ENCODE assay signal across 9 cellular contexts in the genomic region with DNA sequence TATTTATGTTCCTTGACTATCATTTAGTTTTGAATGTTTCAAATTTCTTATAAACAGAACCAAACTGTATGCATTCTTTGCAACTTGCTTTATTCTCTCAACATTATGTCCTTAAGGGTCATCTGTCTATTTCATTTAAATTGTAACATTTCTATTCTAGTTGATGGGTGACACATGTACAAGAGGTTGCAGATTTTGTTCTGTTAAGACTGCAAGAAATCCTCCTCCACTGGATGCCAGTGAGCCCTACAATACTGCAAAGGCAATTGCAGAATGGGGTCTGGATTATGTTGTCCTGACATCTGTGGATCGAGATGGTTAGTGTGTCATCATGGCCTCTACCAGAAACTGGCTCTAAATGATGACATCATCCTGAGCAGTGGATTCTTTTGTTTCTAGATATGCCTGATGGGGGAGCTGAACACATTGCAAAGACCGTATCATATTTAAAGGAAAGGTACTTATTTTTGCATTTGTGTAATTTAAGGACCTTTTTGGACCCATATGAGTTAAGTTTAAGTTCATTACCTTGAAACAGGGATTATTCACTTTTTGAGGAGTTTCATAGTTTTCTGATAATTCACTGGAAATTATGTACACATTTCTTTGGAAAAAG. TPM values are rescaled to one million over a fixed set of nuclear protein-coding genes. Genes with fewer than 3 reads are reported as not detected.
DNase-seq lines count a peak whose midpoint lies in the region; ATAC-seq and TF ChIP-seq lines count a peak whose summit lies in the region.
"Had no signal": no experiment of that assay in that cellular context is flagged by ENCODE, and none has a peak within 500 bp of the region (broad histone marks: within the 10 kb centered on the region; RNA-seq: fewer than 3 reads in every experiment).

No MANE protein-coding gene starts in this region.

- H3K36me3 Mint-ChIP-seq in activated T-cell treated with anti-CD3 and anti-CD28 coated beads, Interleukin-2, amount 50 U/mL, for 4 hours (ENCODE audit: insufficient read depth) = peaks cover 20% of the 10 kb centered on the region
- H3K36me3 Mint-ChIP-seq in T-helper 17 cell (ENCODE audit: low read depth) = peaks cover 4% of the 10 kb centered on the region

- H2AFZ ChIP-seq in OCI-LY7 (ENCODE audit: low read length) = no peak overlapping the region

- peaks cover 16% of the 10 kb centered on the region; the same call in 1 of the 2 replicates for H3K79me2 ChIP-seq in OCI-LY7 (ENCODE audit: insufficient read depth, low read depth, low read length)

- no peaks in the 10 kb centered on the region for H4K20me1 ChIP-seq in OCI-LY7 (ENCODE audit: insufficient read depth, low read length)

- H3K27me3 Mint-ChIP-seq in activated T-cell treated with anti-CD3 and anti-CD28 coated beads, Interleukin-2, amount 50 U/mL, for 4 hours (ENCODE audit: low read depth) = no peaks in the 10 kb centered on the region
- no peaks in the 10 kb centered on the region for H3K27me3 Mint-ChIP-seq in T-helper 17 cell

- H3K9me2 ChIP-seq in OCI-LY7 (ENCODE audit: insufficient read depth, low read length) = no peaks in the 10 kb centered on the region

- no peak overlapping the region for H3K27ac ChIP-seq in OCI-LY7 (ENCODE audit: low read depth, low read length, poor library complexity, severe bottlenecking)
- peak overlapping the region in 31 of 59 donors; percentile 2 to 72 (median 38) for H3K27ac ChIP-seq in dorsolateral prefrontal cortex
- H3K27ac ChIP-seq in substantia nigra (ENCODE audit: low read depth, low read length, poor library complexity, severe bottlenecking) = peak overlapping the region; percentile 31
- H3K27ac ChIP-seq: thoracic aorta had no signal

- TF ChIP-seq CTCF in OCI-LY7 (conservative IDR thresholded peaks at IDR 0.05; ENCODE audit: low read length) = peak; percentile 31; the same call in 1 of the 2 replicates
- peak in 2 of 56 donors; percentile 10 to 18 for TF ChIP-seq CTCF in dorsolateral prefrontal cortex (IDR thresholded peaks at IDR 0.05 in 54 of 56, conservative IDR thresholded peaks at IDR 0.05 in 2 of 56; ENCODE audit: low read depth in 1 of 56, partially characterized antibody in 56 of 56)

- H3K4me3 Mint-ChIP-seq in activated T-cell treated with anti-CD3 and anti-CD28 coated beads, Interleukin-2, amount 50 U/mL, for 4 hours = no peak overlapping the region
- no peak overlapping the region for H3K4me3 Mint-ChIP-seq in T-helper 17 cell

- BruUV-seq in OCI-LY7 (replicated peaks; lab: Mats Ljungman, UMichigan) = no TSS peak

- no peak overlapping the region for H3K4me2 ChIP-seq in OCI-LY7 (ENCODE audit: low read length)

- H3K9me3 ChIP-seq in OCI-LY7 (ENCODE audit: low read length) (no peaks in the 10 kb centered on the region), T-helper 17 cell (ENCODE audit: control insufficient read depth, low read length, poor library complexity, severe bottlenecking) (no peaks in the 10 kb centered on the region)
- H3K9me3 ChIP-seq: thoracic aorta had no signal

- H3K27ac Mint-ChIP-seq in T-helper 17 cell = no peak overlapping the region

- no peaks in the 10 kb centered on the region for H3K9me3 Mint-ChIP-seq in activated T-cell treated with anti-CD3 and anti-CD28 coated beads, Interleukin-2, amount 50 U/mL, for 4 hours

- DNase-seq in activated T-cell treated with anti-CD3 and anti-CD28 coated beads, Interleukin-2, amount 50 U/mL, for 4 hours = no peak
- no peak for DNase-seq in activated T-cell treated with anti-CD3 and anti-CD28 coated beads, Interleukin-2, amount 50 U/mL, for 1 hour
- DNase-seq in OCI-LY7 (ENCODE audit: low spot score) (no peak), dorsolateral prefrontal cortex (no peak), substantia nigra (lab: John Stamatoyannopoulos, UW) (no peak), HuH-7 (ENCODE audit: low spot score) (no peak), T-helper 17 cell (no peak)

- POLR2A ChIA-PET in OCI-LY7 (lab: Charles Lee) = interaction anchor here (0.6 kb wide), 1 partner anchor 495 kb away, joined by 3 read pairs; no protein-coding TSS in a partner anchor

- no peak overlapping the region for H3K4me3 ChIP-seq in OCI-LY7 (ENCODE audit: low read depth, low read length, poor library complexity, severe bottlenecking)
- H3K4me3 ChIP-seq in dorsolateral prefrontal cortex = peak overlapping the region in 2 of 59 donors; percentile 2 to 12
- H3K4me3 ChIP-seq: thoracic aorta had no signal

- no peaks in the 10 kb centered on the region for H3K27me3 ChIP-seq in dorsolateral prefrontal cortex

- peak; percentile 62 to 67 for ATAC-seq in activated T-cell treated with anti-CD3 and anti-CD28 coated beads, Interleukin-2, amount 50 U/mL, for 4 hours
- no peak for ATAC-seq in HG02970 (IDR thresholded peaks at IDR 0.05; ENCODE audit: low FRiP score, unreplicated experiment)
- no peak for ATAC-seq in T-helper 17 cell

- peaks cover 25% of the 10 kb centered on the region for H3K4me1 ChIP-seq in OCI-LY7 (ENCODE audit: insufficient read depth, low read length, poor library complexity, severe bottlenecking)

- CTCF ChIA-PET in OCI-LY7 (lab: Charles Lee; ENCODE audit: unreplicated experiment) = no interaction called here

- intact Hi-C loops in OCI-LY7 (cut with micrococcal nuclease; ENCODE audit: unreplicated experiment) (loop anchor here (5.0 to 10.0 kb wide), 3 partner anchors 127 to 232 kb away; a partner anchor contains a TSS), dorsolateral prefrontal cortex (cut with DNase I) (loop anchor here (5.0 to 10.0 kb wide), 3 partner anchors 232 to 590 kb away; a partner anchor contains a TSS)

- peaks cover 82% of the 10 kb centered on the region for H3K36me3 ChIP-seq in OCI-LY7 (ENCODE audit: insufficient read depth, low read length)

- peaks cover 13% of the 10 kb centered on the region for H3K4me1 Mint-ChIP-seq in activated T-cell treated with anti-CD3 and anti-CD28 coated beads, Interleukin-2, amount 50 U/mL, for 4 hours (ENCODE audit: low read depth)
- H3K4me1 Mint-ChIP-seq in T-helper 17 cell = no peaks in the 10 kb centered on the region

RNA-seq across cellular contexts. Expression of a gene that starts 6.1 kb away (rescaled TPM):
- total RNA-seq in activated T-cell treated with anti-CD3 and anti-CD28 coated beads, Interleukin-2, amount 50 U/mL, for 4 hours = 10 to 100 TPM; 36.2 to 38.7 (median 36.5) TPM
- 12.7 and 15.1 TPM in 2 replicates for total RNA-seq in OCI-LY7 (2014; rRNA removed; shearing (Covaris generic))
- total RNA-seq in OCI-LY7 (2022) (28.3 and 28.4 TPM in 2 replicates), dorsolateral prefrontal cortex (10 to 100 TPM; 16.1 to 30.6 (median 22.3) TPM), T-helper 17 cell (10 to 100 TPM in 1 of 2 donors, 1 to 10 TPM in 1; 8.4 to 11.5 TPM)

RNA-seq across cellular contexts. Expression of a gene that starts 6.3 kb away (rescaled TPM):
- 1,000 to 10,000 TPM; 2,182 to 2,398 (median 2,351) TPM for total RNA-seq in activated T-cell treated with anti-CD3 and anti-CD28 coated beads, Interleukin-2, amount 50 U/mL, for 4 hours
- 2,571 and 3,860 TPM in 2 replicates for total RNA-seq in OCI-LY7 (2014; rRNA removed; shearing (Covaris generic))
- total RNA-seq in OCI-LY7 (2022) (1,698 and 1,735 TPM in 2 replicates), dorsolateral prefrontal cortex (100 to 1,000 TPM; 295 to 743 (median 520) TPM), T-helper 17 cell (1,000 to 10,000 TPM; 1,881 to 2,610 TPM)

RNA-seq across cellular contexts. Expression of a gene that starts 58.3 kb away (rescaled TPM):
- not detected for total RNA-seq in activated T-cell treated with anti-CD3 and anti-CD28 coated beads, Interleukin-2, amount 50 U/mL, for 4 hours
- not detected in 2 replicates for total RNA-seq in OCI-LY7 (2014; rRNA removed; shearing (Covaris generic))
- total RNA-seq in OCI-LY7 (2022) = not detected in 2 replicates
- under 1 TPM in 17 of 120 experiments, not detected in 103; 0.07 to 0.19 (median 0.09) TPM for total RNA-seq in dorsolateral prefrontal cortex
- total RNA-seq in T-helper 17 cell = under 1 TPM in 1 of 2 donors, not detected in 1; 0.05 TPM
- total RNA-seq: thoracic aorta had no signal

Comparison
In these comparisons a context has a peak if more than half of its experiments do, and no peak if none do; other contexts are left out.
1. ATAC-seq: peak in activated T-cell treated with anti-CD3 and anti-CD28 coated beads, Interleukin-2, amount 50 U/mL, for 4 hours (2 of 2); none in HG02970 (single experiment) and T-helper 17 cell (single experiment).